ENCODE assay signal across 8 cellular contexts in the genomic region with DNA sequence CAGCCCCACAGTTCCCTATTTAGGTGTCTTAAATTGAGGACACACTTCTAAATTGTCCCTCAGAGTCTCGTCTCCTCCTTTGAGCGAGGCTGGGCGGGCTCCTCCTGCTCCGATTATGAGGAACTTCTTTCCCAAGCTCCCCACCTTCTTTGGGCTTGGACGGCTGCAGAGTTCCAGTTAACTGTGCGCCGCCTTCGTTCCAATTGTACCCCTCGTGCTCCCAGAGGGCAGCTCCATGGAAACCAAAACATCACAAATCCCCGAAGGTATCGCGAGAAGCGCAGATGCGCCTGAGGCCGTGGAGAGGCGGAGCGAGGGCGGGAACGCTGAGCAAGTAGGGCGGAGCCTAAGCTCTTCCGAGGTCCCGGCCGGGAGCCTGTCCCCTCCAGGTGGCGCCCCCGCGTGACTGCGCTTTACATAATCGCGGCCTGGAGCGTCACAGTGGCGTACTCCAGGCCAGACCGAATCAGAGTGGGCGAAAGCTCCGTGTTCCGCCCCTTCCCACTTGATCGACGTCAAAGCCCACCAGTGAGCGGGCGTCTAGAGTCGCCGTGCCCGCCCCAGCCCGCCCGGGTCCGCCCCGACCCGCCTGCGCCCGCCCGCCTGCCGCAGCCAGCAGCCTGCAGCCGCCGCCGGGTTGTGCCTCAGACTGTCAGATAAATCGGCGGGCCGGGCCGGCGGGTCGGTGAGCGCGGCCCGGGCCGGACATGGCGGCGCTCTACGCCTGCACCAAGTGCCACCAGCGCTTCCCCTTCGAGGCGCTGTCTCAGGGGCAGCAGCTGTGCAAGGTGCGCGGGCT. TPM values are rescaled to one million over a fixed set of nuclear protein-coding genes. Genes with fewer than 3 reads are reported as not detected.
DNase-seq lines count a peak whose midpoint lies in the region; ATAC-seq and TF ChIP-seq lines count a peak whose summit lies in the region.

Gene FAM76A, plus strand, starts transcription at position 588 of the 799 bp plus-strand sequence. Its CDS starts 120 bp downstream, at position 708.

- peak within 1 kb of the TSS; percentile 71 to 99 (median 96) for H3K27ac Mint-ChIP-seq in CD4-positive, CD25-positive, alpha-beta regulatory T cell
- H3K27ac Mint-ChIP-seq in dendritic cell treated with granulocyte-macrophage colony-stimulating factor and Interleukin-4, amounts not matched to agents 40 ng/mL and 50 ng/mL, for 4 days, result peak within 1 kb of the TSS; percentile 92

- H3K36me3 Mint-ChIP-seq in CD4-positive, CD25-positive, alpha-beta regulatory T cell, result peaks cover 4% of the 10 kb centered on the region
- peaks cover 26% of the 10 kb centered on the region for H3K36me3 Mint-ChIP-seq in dendritic cell treated with granulocyte-macrophage colony-stimulating factor and Interleukin-4, amounts not matched to agents 40 ng/mL and 50 ng/mL, for 4 days (ENCODE audit: low read depth)

- peaks cover 5% of the 10 kb centered on the region for H3K27me3 Mint-ChIP-seq in CD4-positive, CD25-positive, alpha-beta regulatory T cell
- H3K27me3 Mint-ChIP-seq in dendritic cell treated with granulocyte-macrophage colony-stimulating factor and Interleukin-4, amounts not matched to agents 40 ng/mL and 50 ng/mL, for 4 days, result no peaks in the 10 kb centered on the region

- H3K36me3 ChIP-seq in CD4-positive, CD25-positive, alpha-beta regulatory T cell (ENCODE audit: control insufficient read depth, insufficient read depth, low read length), result peaks cover 8% of the 10 kb centered on the region
- peaks cover 0 to 22% of the 10 kb centered on the region in 2 donors for H3K36me3 ChIP-seq in left lung

- no peaks in the 10 kb centered on the region for H3K9me3 Mint-ChIP-seq in CD4-positive, CD25-positive, alpha-beta regulatory T cell
- H3K9me3 Mint-ChIP-seq in dendritic cell treated with granulocyte-macrophage colony-stimulating factor and Interleukin-4, amounts not matched to agents 40 ng/mL and 50 ng/mL, for 4 days, result no peaks in the 10 kb centered on the region

- peak in 1 of 2 donors; percentile 58 for TF ChIP-seq CTCF in left lung (IDR thresholded peaks at IDR 0.05)

- H3K9me3 ChIP-seq in CD4-positive, CD25-positive, alpha-beta regulatory T cell (ENCODE audit: control insufficient read depth in 2 of 2, low read length in 2 of 2), result no peaks in the 10 kb centered on the region
- no peaks in the 10 kb centered on the region for H3K9me3 ChIP-seq in left lung

- H3K4me1 ChIP-seq in CD4-positive, CD25-positive, alpha-beta regulatory T cell (ENCODE audit: control insufficient read depth, insufficient read depth, low read length, poor library complexity, severe bottlenecking), result peaks cover 21% of the 10 kb centered on the region
- peaks cover 8 to 17% of the 10 kb centered on the region in 2 donors for H3K4me1 ChIP-seq in left lung

- H3K4me3 Mint-ChIP-seq in CD4-positive, CD25-positive, alpha-beta regulatory T cell, result peak within 1 kb of the TSS; percentile 89 to 95 (median 92)
- H3K4me3 Mint-ChIP-seq in dendritic cell treated with granulocyte-macrophage colony-stimulating factor and Interleukin-4, amounts not matched to agents 40 ng/mL and 50 ng/mL, for 4 days, result peak within 1 kb of the TSS; percentile 78

- DNase-seq in CD4-positive, CD25-positive, alpha-beta regulatory T cell, result peak; percentile 99 to 100 (median 100)
- DNase-seq in NCI-H748 treated with DMSO at 0.1 percent for 48 hours (lab: John Stamatoyannopoulos, UW), result peak; percentile 90
- DNase-seq in activated CD4-positive, alpha-beta T cell treated with anti-CD3 and anti-CD28 coated beads, Interleukin-2, amount 50 U/mL, for 24 hours (ENCODE audit: low read depth in 1 of 2, low spot score in 1 of 2), result peak; percentile 98
- DNase-seq in left lung, result peak; percentile 99
- DNase-seq in stimulated activated CD4-positive, alpha-beta T cell treated with anti-CD3 and anti-CD28 coated beads, Interleukin-2, amount 100 ng/mL, for 48 hours, result peak; percentile 100

- H3K4me3 ChIP-seq in CD4-positive, CD25-positive, alpha-beta regulatory T cell (ENCODE audit: low read depth, low read length), result peak within 1 kb of the TSS; percentile 83
- peak within 1 kb of the TSS; percentile 88 to 92 for H3K4me3 ChIP-seq in left lung

- H3K27me3 ChIP-seq in CD4-positive, CD25-positive, alpha-beta regulatory T cell (ENCODE audit: control insufficient read depth, insufficient read depth, low read length), result no peaks in the 10 kb centered on the region
- no peaks in the 10 kb centered on the region for H3K27me3 ChIP-seq in left lung

- intact Hi-C loops in dendritic cell treated with granulocyte-macrophage colony-stimulating factor and Interleukin-4, amounts not matched to agents 40 ng/mL and 50 ng/mL, for 4 days (cut with micrococcal nuclease), result loop anchor here (2.0 kb wide), 2 partner anchors 47 to 53 kb away; partner anchors contain the start of genes IFI6 and STX12
- intact Hi-C loops in left lung (cut with DNase I), result no loop called here

- H3K27ac ChIP-seq in CD4-positive, CD25-positive, alpha-beta regulatory T cell (ENCODE audit: insufficient read depth, low read length, poor library complexity, severe bottlenecking), result peak within 1 kb of the TSS; percentile 88
- H3K27ac ChIP-seq in left lung, result peak within 1 kb of the TSS; percentile 88 to 95

- peak; percentile 94 to 96 for ATAC-seq in CD4-positive, CD25-positive, alpha-beta regulatory T cell (ENCODE audit: low read depth in 2 of 2)
- ATAC-seq in GM19395 (IDR thresholded peaks at IDR 0.05; ENCODE audit: unreplicated experiment), result peak; percentile 91
- ATAC-seq in HG03565 (IDR thresholded peaks at IDR 0.05; ENCODE audit: unreplicated experiment), result peak; percentile 90
- ATAC-seq in left lung, result peak; percentile 96

- H3K4me1 Mint-ChIP-seq in CD4-positive, CD25-positive, alpha-beta regulatory T cell, result peaks cover 6 to 28% (median 18%) of the 10 kb centered on the region in 4 donors
- peaks cover 16% of the 10 kb centered on the region for H3K4me1 Mint-ChIP-seq in dendritic cell treated with granulocyte-macrophage colony-stimulating factor and Interleukin-4, amounts not matched to agents 40 ng/mL and 50 ng/mL, for 4 days (ENCODE audit: low read depth)

RNA-seq across cellular contexts. Expression of gene FAM76A, which starts in this region (rescaled TPM):
- total RNA-seq in CD4-positive, CD25-positive, alpha-beta regulatory T cell, result 18.7 TPM
- 10 to 100 TPM in 2 of 4 donors, 1 to 10 TPM in 2; 6.9 to 15.5 (median 9.3) TPM for polyA plus RNA-seq in CD4-positive, CD25-positive, alpha-beta regulatory T cell
- 10 to 100 TPM; 16.1 to 19.3 TPM for total RNA-seq in left lung

Comparison
In these comparisons a context has a peak if more than half of its experiments do, and no peak if none do; other contexts are left out.
1. Peak in every context shown above with its lines: DNase-seq, ATAC-seq, H3K4me3 ChIP-seq and H3K27ac ChIP-seq.